Comparison of ENCODE assay signal across 8 cellular contexts in genomic region chr2:177165731-177166711, GRCh38. TPM values are rescaled to one million over a fixed set of nuclear protein-coding genes. Genes with fewer than 3 reads are reported as not detected.
DNase-seq lines count a peak whose midpoint lies in the region; ATAC-seq and TF ChIP-seq lines count a peak whose summit lies in the region.

No MANE protein-coding gene starts in this region.

- 64% methylated on average over 8 of the region's 8 CpGs for WGBS in prostate gland

- H3K27me3 ChIP-seq in HL-60 (ENCODE audit: insufficient read depth, poor library complexity, severe bottlenecking) (no peaks in the 10 kb centered on the region), prostate gland (replicated peaks; ENCODE audit: insufficient read depth) (no peaks in the 10 kb centered on the region)

- intact Hi-C loops in prostate gland (cut with DNase I): loop anchor here (2.0 to 10.0 kb wide), 8 partner anchors 47 to 589 kb away; partner anchors contain the start of gene HNRNPA3

- ATAC-seq in GM21367 (IDR thresholded peaks at IDR 0.05; ENCODE audit: unreplicated experiment): peak; percentile 48

- H3K36me3 ChIP-seq in prostate gland: no peaks in the 10 kb centered on the region

- TF ChIP-seq CTCF in GM10248 (IDR thresholded peaks at IDR 0.05; ENCODE audit: control extremely low read depth, extremely low read depth, low read depth, missing control alignments) (no peak), HL-60 (IDR thresholded peaks at IDR 0.05; ENCODE audit: insufficient read depth, low read length) (no peak), VCaP (conservative IDR thresholded peaks at IDR 0.05) (no peak), prostate gland (IDR thresholded peaks at IDR 0.05) (no peak)

- no peaks in the 10 kb centered on the region for H3K9me3 ChIP-seq in prostate gland

- no peaks in the 10 kb centered on the region for H3K4me1 ChIP-seq in prostate gland (replicated peaks)

- POLR2A ChIA-PET in GM10248 (lab: Yijun Ruan, JAX): interaction anchor here (0.7 to 1.0 kb wide), 2 partner anchors 97 to 99 kb away, joined by 3 to 5 read pairs; partner anchors contain the start of gene NFE2L2

- no peak overlapping the region; the same call in 1 of the 2 replicates for H3K4me3 ChIP-seq in HL-60 (replicated peaks; ENCODE audit: insufficient read depth, low read length)
- H3K4me3 ChIP-seq in prostate gland: no peak overlapping the region

- no peak for TF ChIP-seq POLR2A in prostate gland (IDR thresholded peaks at IDR 0.05)

- DNase-seq in GM10248 (ENCODE audit: extremely low spot score): peak; percentile 48
- peak in 1 of 2 experiments; percentile 24 for DNase-seq in HL-60 (ENCODE audit: low read depth in 1 of 2, low spot score in 1 of 2)
- DNase-seq in foreskin melanocyte: peak; percentile 56
- no peak for DNase-seq in prostate gland (ENCODE audit: low spot score)
- DNase-seq in mesenteric fat pad (ENCODE audit: low spot score): no peak
- DNase-seq in NCI-H82 (lab: John Stamatoyannopoulos, UW): no peak

- CTCF ChIA-PET in GM10248 (lab: Yijun Ruan, JAX): interaction anchor here (1.0 to 6.5 kb wide), 32 partner anchors 10 to 1039 kb away, joined by 3 to 157 read pairs (median 8); partner anchors contain the start of gene NFE2L2

- peak overlapping the region; percentile 24 for H3K27ac ChIP-seq in HL-60 (replicated peaks)
- H3K27ac ChIP-seq in VCaP: peak overlapping the region; percentile 80
- H3K27ac ChIP-seq in prostate gland: peak overlapping the region; percentile 69 to 78

RNA-seq across cellular contexts. Expression of gene HNRNPA3, which starts 46.6 kb away (rescaled TPM):
- total RNA-seq in prostate gland: 10 to 100 TPM; 56.5 to 57.0 TPM
- 148 TPM for total RNA-seq in mesenteric fat pad

Comparison
In these comparisons a context has a peak if more than half of its experiments do, and no peak if none do; other contexts are left out.
1. DNase-seq: peak in GM10248 (single experiment) and foreskin melanocyte (single experiment); none in prostate gland (single experiment), mesenteric fat pad (single experiment) and NCI-H82 (single experiment).
2. H3K27ac ChIP-seq: peak in every context shown above with its lines; median percentile 80 in VCaP; 74 in prostate gland; 24 in HL-60.